16 cellular contexts compared by ENCODE assay signal in the genomic region with DNA sequence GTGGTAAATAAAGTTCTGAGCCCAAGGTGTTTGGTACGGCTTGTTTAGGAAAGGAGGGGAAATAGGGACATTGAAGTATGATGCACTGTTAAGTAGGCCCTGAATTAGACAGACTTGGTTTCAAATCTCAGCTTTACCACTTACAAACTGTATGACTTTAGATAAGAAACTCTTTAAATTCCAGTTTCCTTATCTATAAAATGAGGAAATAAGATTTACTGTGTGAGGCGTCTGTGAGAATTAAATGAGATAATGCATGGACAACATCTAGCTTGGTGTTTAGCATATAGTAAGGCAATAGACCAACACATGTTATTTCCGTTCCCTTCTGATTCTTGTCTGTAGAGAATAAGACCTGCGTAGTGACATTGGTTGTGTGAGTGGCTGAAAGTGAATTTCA. TPM values are rescaled to one million over a fixed set of nuclear protein-coding genes. Genes with fewer than 3 reads are reported as not detected.
DNase-seq lines count a peak whose midpoint lies in the region; ATAC-seq, FAIRE-seq and TF ChIP-seq lines count a peak whose summit lies in the region.
"Had no signal": no experiment of that assay in that cellular context is flagged by ENCODE, and none has a peak within 500 bp of the region (broad histone marks: within the 10 kb centered on the region; RNA-seq: fewer than 3 reads in every experiment).

No MANE protein-coding gene starts in this region.

- TF ChIP-seq CTCF in Loucy (conservative IDR thresholded peaks at IDR 0.05; ENCODE audit: low read length) = no peak
- TF ChIP-seq CTCF in K562 (IDR thresholded peaks at IDR 0.05 in 2 of 3, conservative IDR thresholded peaks at IDR 0.05 in 1 of 3; ENCODE audit: insufficient read depth in 2 of 3, low read depth in 1 of 3, low read length in 3 of 3) = no peak

- no peaks in the 10 kb centered on the region for H3K9me3 ChIP-seq in Loucy (ENCODE audit: insufficient read depth, low read depth, low read length)
- H3K9me3 ChIP-seq in K562 (replicated peaks; ENCODE audit: control insufficient read depth, insufficient read depth, low read depth, low read length) = no peaks in the 10 kb centered on the region
- H3K9me3 ChIP-seq: BE2C had no signal

- peak overlapping the region; percentile 2 for H3K27ac Mint-ChIP-seq in activated naive CD4-positive, alpha-beta T cell treated with anti-CD3 and anti-CD28 coated beads for 36 hours

- intact Hi-C loops in activated naive CD4-positive, alpha-beta T cell treated with anti-CD3 and anti-CD28 coated beads for 36 hours (cut with micrococcal nuclease) = no loop called here
- intact Hi-C loops in K562 (cut with micrococcal nuclease) = no loop called here

- H3K79me2 ChIP-seq in Loucy (ENCODE audit: insufficient read depth, low read length) (peaks cover 73% of the 10 kb centered on the region), K562 (ENCODE audit: control insufficient read depth, insufficient read depth, low read length) (no peaks in the 10 kb centered on the region)

- H3K4me2 ChIP-seq in Loucy (ENCODE audit: low read depth, low read length, poor library complexity, severe bottlenecking) (peak overlapping the region; percentile 57), K562 (ENCODE audit: insufficient read depth, low read length) (no peak overlapping the region)
- H3K4me2 ChIP-seq: PC-9 had no signal

- ATAC-seq in K562 (no peak), GM19328 (IDR thresholded peaks at IDR 0.05; ENCODE audit: unreplicated experiment) (no peak), HG03108 (IDR thresholded peaks at IDR 0.05; ENCODE audit: unreplicated experiment) (no peak)

- H3K27me3 ChIP-seq in Loucy (ENCODE audit: insufficient read depth, low read length, poor library complexity, severe bottlenecking) (no peaks in the 10 kb centered on the region), K562 (ENCODE audit: control insufficient read depth in 2 of 2, insufficient read depth in 2 of 2, low read length in 2 of 2) (no peaks in the 10 kb centered on the region)

- TF ChIP-seq EP300 in K562 (IDR thresholded peaks at IDR 0.05; ENCODE audit: low read length) = no peak

- TF ChIP-seq POLR2A in K562 (conservative IDR thresholded peaks at IDR 0.05) = no peak

- H3K36me3 Mint-ChIP-seq in activated naive CD4-positive, alpha-beta T cell treated with anti-CD3 and anti-CD28 coated beads for 36 hours (ENCODE audit: low read depth) = peaks cover 42% of the 10 kb centered on the region

- DNase-seq in activated naive CD4-positive, alpha-beta T cell treated with anti-CD3 and anti-CD28 coated beads for 36 hours = no peak
- no peak for DNase-seq in activated naive CD4-positive, alpha-beta T cell treated with anti-CD3 and anti-CD28 coated beads, Interleukin-2, amount 50 U/mL, for 16 hours
- no peak for DNase-seq in K562 (ENCODE audit: extremely low read depth in 1 of 4, low spot score in 3 of 4)
- DNase-seq in HuH-7.5 (ENCODE audit: low spot score) = no peak
- DNase-seq: BE2C, COR-L47, DMS153, H7, NCI-H146, NCI-H345, NCI-H69, PC-9 had no signal

- H2AFZ ChIP-seq in Loucy (ENCODE audit: low read length) = no peak overlapping the region
- no peak overlapping the region for H2AFZ ChIP-seq in K562 (ENCODE audit: low read depth, low read length)
- H2AFZ ChIP-seq: PC-9 had no signal

- H3K36me3 ChIP-seq in Loucy (ENCODE audit: insufficient read depth, low read length) (peaks cover 40% of the 10 kb centered on the region; the same call in 1 of the 2 replicates), K562 (ENCODE audit: control insufficient read depth, insufficient read depth, low read length) (peaks cover 6% of the 10 kb centered on the region; the same call in 1 of the 3 replicates)
- H3K36me3 ChIP-seq: BE2C had no signal

- in situ Hi-C loops in K562 (cut with MboI) = no loop called here

- no TSS peak for BruUV-seq in K562 (replicated peaks; lab: Mats Ljungman, UMichigan)

- peaks cover 66% of the 10 kb centered on the region for H4K20me1 ChIP-seq in Loucy (ENCODE audit: insufficient read depth, low read length, poor library complexity, severe bottlenecking)
- H4K20me1 ChIP-seq in K562 (replicated peaks; ENCODE audit: control insufficient read depth, insufficient read depth, low read length) = no peaks in the 10 kb centered on the region

- H3K27me3 Mint-ChIP-seq in activated naive CD4-positive, alpha-beta T cell treated with anti-CD3 and anti-CD28 coated beads for 36 hours (ENCODE audit: low read depth) = no peaks in the 10 kb centered on the region
- H3K27me3 Mint-ChIP-seq: IgD-negative memory B cell had no signal

- H3K4me3 ChIP-seq in Loucy (ENCODE audit: low read length, poor library complexity, severe bottlenecking) (peak overlapping the region; percentile 14), K562 (no peak overlapping the region)
- H3K4me3 ChIP-seq: PC-9 had no signal

- no peak overlapping the region for H3K4me3 Mint-ChIP-seq in activated naive CD4-positive, alpha-beta T cell treated with anti-CD3 and anti-CD28 coated beads for 36 hours
- H3K4me3 Mint-ChIP-seq: IgD-negative memory B cell had no signal

- H3K4me1 Mint-ChIP-seq in activated naive CD4-positive, alpha-beta T cell treated with anti-CD3 and anti-CD28 coated beads for 36 hours (ENCODE audit: low read depth) = peaks cover 50% of the 10 kb centered on the region

- H3K27ac ChIP-seq in K562 (ENCODE audit: extremely low read depth, low read depth, low read length) = no peak overlapping the region
- H3K27ac ChIP-seq: PC-9 had no signal

- 36% methylated on average over 4 of the region's 4 CpGs for WGBS in K562 (ENCODE audit: insufficient coverage, low coverage, missing lambda C conversion rate)

- TF ChIP-seq RAD21 in K562 (CRISPR knock-in tag; conservative IDR thresholded peaks at IDR 0.05 in 1 of 2, IDR thresholded peaks at IDR 0.05 in 1 of 2) = no peak

- POLR2A ChIA-PET in K562 (lab: Yijun Ruan, JAX) = interaction anchor here (1.2 to 1.9 kb wide), 2 partner anchors 9 to 23 kb away, joined by 4 to 5 read pairs; no protein-coding TSS in a partner anchor

- no peak overlapping the region for H3K9ac ChIP-seq in Loucy (ENCODE audit: low read depth, low read length, poor library complexity, severe bottlenecking)
- H3K9ac ChIP-seq in K562 (ENCODE audit: insufficient read depth in 1 of 2, low read depth in 2 of 2, low read length in 2 of 2) = no peak overlapping the region

- FAIRE-seq in K562 (lab: Jason Lieb, UNC) = no peak

- no peaks in the 10 kb centered on the region for H3K9me2 ChIP-seq in Loucy (replicated peaks; ENCODE audit: low read depth, low read length)

- peaks cover 43% of the 10 kb centered on the region for H3K4me1 ChIP-seq in Loucy (ENCODE audit: insufficient read depth, low read length, poor library complexity, severe bottlenecking)
- no peaks in the 10 kb centered on the region for H3K4me1 ChIP-seq in K562 (replicated peaks in 1 of 2; ENCODE audit: control insufficient read depth in 2 of 2, insufficient read depth in 2 of 2, low read length in 2 of 2)
- H3K4me1 ChIP-seq: BE2C had no signal

- CTCF ChIA-PET in activated naive CD4-positive, alpha-beta T cell treated with anti-CD3 and anti-CD28 coated beads for 36 hours (lab: Charles Lee) = no interaction called here
- CTCF ChIA-PET in K562 (lab: Yijun Ruan, JAX; ENCODE audit: low intra/inter-chr PET ratio) = no interaction called here

- H3K9me3 Mint-ChIP-seq in activated naive CD4-positive, alpha-beta T cell treated with anti-CD3 and anti-CD28 coated beads for 36 hours = no peaks in the 10 kb centered on the region
- H3K9me3 Mint-ChIP-seq: IgD-negative memory B cell had no signal

- H3F3A ChIP-seq in Loucy (ENCODE audit: low read depth) = peaks cover 7% of the 10 kb centered on the region

- no peaks in the 10 kb centered on the region for H3K9me1 ChIP-seq in K562 (ENCODE audit: control insufficient read depth, insufficient read depth, low read length)

RNA-seq across cellular contexts. Expression of gene NCKAP1L, which starts 7.0 kb away (rescaled TPM):
- 100 to 1,000 TPM; 138 to 149 TPM for total RNA-seq in activated naive CD4-positive, alpha-beta T cell treated with anti-CD3 and anti-CD28 coated beads for 36 hours
- total RNA-seq in K562 (2011; cell fraction: chromatin; rRNA removed; ENCODE audit: low replicate concordance) = 19.1 and 19.6 TPM in 2 replicates
- total RNA-seq in K562 (2011; cell fraction: nucleolus; rRNA removed) = 7.2 and 7.8 TPM in 2 replicates
- 10.0 and 15.0 TPM in 2 replicates for total RNA-seq in K562 (2011; cell fraction: nucleoplasm; rRNA removed)
- total RNA-seq in K562 (2014; rRNA removed) = 19.3 and 32.9 TPM in 2 replicates
- total RNA-seq in K562 (2014; rRNA removed; fragmentation: Illumina TruSeq; extraction: Trizol) = 34.5 and 41.6 TPM in 2 replicates
- 48.2 and 53.9 TPM in 2 replicates for total RNA-seq in K562 (2015; rRNA removed; fragmentation: Illumina TruSeq; extraction: Trizol)
- total RNA-seq in K562 (2021) = 29.3 and 30.4 TPM in 2 replicates
- polyA plus RNA-seq in K562 (2011; rRNA removed) = 19.9 and 70.0 TPM in 2 replicates
- 13.8 and 66.9 TPM in 2 replicates for polyA plus RNA-seq in K562 (2011; cell fraction: cytosol; rRNA removed)
- polyA plus RNA-seq in K562 (2011; cell fraction: nucleus; rRNA removed) = 17.9 and 90.8 TPM in 2 replicates
- polyA plus RNA-seq in K562 (2012) = 40.5 and 54.5 TPM in 2 replicates
- 29.0 and 30.7 TPM in 2 replicates for polyA plus RNA-seq in K562 (2014; fragmentation: Illumina TruSeq; extraction: Trizol)
- polyA plus RNA-seq in K562 (2014; fragmentation: Nextera tagmentation; extraction: Ambion mirVana) = 10 to 100 TPM; 12.6 to 29.1 TPM
- polyA plus RNA-seq in K562 (2014; rRNA removed) = 19.7 and 21.1 TPM in 2 replicates
- 29.9 and 129 TPM in 2 replicates for polyA minus RNA-seq in K562 (2011; rRNA and poly(A)+ RNA removed)
- 9.1 and 28.6 TPM in 2 replicates for polyA minus RNA-seq in K562 (2011; cell fraction: cytosol; rRNA and poly(A)+ RNA removed)
- 6.9 and 56.2 TPM in 2 replicates for polyA minus RNA-seq in K562 (2011; cell fraction: nucleus; rRNA and poly(A)+ RNA removed)
- total RNA-seq: H7, PC-9 had no signal

RNA-seq across cellular contexts. Expression of gene GTSF1, which starts 31.1 kb away (rescaled TPM):
- 1 to 10 TPM; 8.1 to 8.6 TPM for total RNA-seq in activated naive CD4-positive, alpha-beta T cell treated with anti-CD3 and anti-CD28 coated beads for 36 hours
- 171 and 231 TPM in 2 replicates for total RNA-seq in K562 (2011; cell fraction: chromatin; rRNA removed; ENCODE audit: low replicate concordance)
- total RNA-seq in K562 (2011; cell fraction: nucleolus; rRNA removed) = 114 and 120 TPM in 2 replicates
- total RNA-seq in K562 (2011; cell fraction: nucleoplasm; rRNA removed) = 142 and 195 TPM in 2 replicates
- total RNA-seq in K562 (2014; rRNA removed) (247 and 289 TPM in 2 replicates), K562 (2014; rRNA removed; fragmentation: Illumina TruSeq; extraction: Trizol) (426 and 493 TPM in 2 replicates), K562 (2015; rRNA removed; fragmentation: Illumina TruSeq; extraction: Trizol) (370 and 390 TPM in 2 replicates), K562 (2021) (275 and 293 TPM in 2 replicates)
- polyA plus RNA-seq in K562 (2011; rRNA removed) (755 and 772 TPM in 2 replicates), K562 (2014; fragmentation: Illumina TruSeq; extraction: Trizol) (506 and 588 TPM in 2 replicates), K562 (2014; fragmentation: Nextera tagmentation; extraction: Ambion mirVana) (1,000 to 10,000 TPM; 1,162 to 1,335 TPM), K562 (2014; rRNA removed) (490 and 525 TPM in 2 replicates)
- 401 and 610 TPM in 2 replicates for polyA plus RNA-seq in K562 (2011; cell fraction: cytosol; rRNA removed)
- 280 and 410 TPM in 2 replicates for polyA plus RNA-seq in K562 (2011; cell fraction: nucleus; rRNA removed)
- 413 and 440 TPM in 2 replicates for polyA plus RNA-seq in K562 (2012)
- 316 and 357 TPM in 2 replicates for polyA minus RNA-seq in K562 (2011; rRNA and poly(A)+ RNA removed)
- polyA minus RNA-seq in K562 (2011; cell fraction: cytosol; rRNA and poly(A)+ RNA removed) = 105 and 110 TPM in 2 replicates
- 61.3 and 121 TPM in 2 replicates for polyA minus RNA-seq in K562 (2011; cell fraction: nucleus; rRNA and poly(A)+ RNA removed)
- total RNA-seq: PC-9 had no signal

RNA-seq across cellular contexts. Expression of gene PDE1B, which starts 44.9 kb away (rescaled TPM):
- 1 to 10 TPM; 7.5 to 8.5 TPM for total RNA-seq in activated naive CD4-positive, alpha-beta T cell treated with anti-CD3 and anti-CD28 coated beads for 36 hours
- 0.37 and 0.46 TPM in 2 replicates for total RNA-seq in K562 (2011; cell fraction: chromatin; rRNA removed; ENCODE audit: low replicate concordance)
- total RNA-seq in K562 (2011; cell fraction: nucleolus; rRNA removed) = 0.13 and 0.33 TPM in 2 replicates
- total RNA-seq in K562 (2011; cell fraction: nucleoplasm; rRNA removed) = 0.22 and 0.38 TPM in 2 replicates
- total RNA-seq in K562 (2014; rRNA removed) (0.14 and 0.33 TPM in 2 replicates), K562 (2014; rRNA removed; fragmentation: Illumina TruSeq; extraction: Trizol) (0.22 and 0.25 TPM in 2 replicates), K562 (2015; rRNA removed; fragmentation: Illumina TruSeq; extraction: Trizol) (1.0 and 1.1 TPM in 2 replicates), K562 (2021) (0.31 and 0.47 TPM in 2 replicates)
- polyA plus RNA-seq in K562 (2011; rRNA removed) (0.06 and 0.89 TPM in 2 replicates), K562 (2014; fragmentation: Illumina TruSeq; extraction: Trizol) (0.53 and 0.56 TPM in 2 replicates), K562 (2014; fragmentation: Nextera tagmentation; extraction: Ambion mirVana) (under 1 TPM in 1 of 2 experiments, not detected in 1; 0.04 TPM), K562 (2014; rRNA removed) (0.55 and 0.73 TPM in 2 replicates)
- polyA plus RNA-seq in K562 (2011; cell fraction: cytosol; rRNA removed) = 0.07 and 0.62 TPM in 2 replicates
- polyA plus RNA-seq in K562 (2011; cell fraction: nucleus; rRNA removed) = 0.37 and 2.0 TPM in 2 replicates
- polyA plus RNA-seq in K562 (2012) = 0.96 and 1.9 TPM in 2 replicates
- polyA minus RNA-seq in K562 (2011; rRNA and poly(A)+ RNA removed) = 0.25 and 0.39 TPM in 2 replicates
- not detected in 2 replicates for polyA minus RNA-seq in K562 (2011; cell fraction: cytosol; rRNA and poly(A)+ RNA removed)
- 0.13 and 1.1 TPM in 2 replicates for polyA minus RNA-seq in K562 (2011; cell fraction: nucleus; rRNA and poly(A)+ RNA removed)
- total RNA-seq: PC-9 had no signal

Comparison
In these comparisons a context has a peak if more than half of its experiments do, and no peak if none do; other contexts are left out.
1. RNA of gene GTSF1, which starts 31.1 kb away (total RNA-seq): 114 to 493 TPM in K562; 8.1 to 8.6 TPM in activated naive CD4-positive, alpha-beta T cell treated with anti-CD3 and anti-CD28 coated beads for 36 hours; every median in the first group is over 10 times any median in the second.
2. RNA of gene PDE1B, which starts 44.9 kb away (total RNA-seq): 7.5 to 8.5 TPM in activated naive CD4-positive, alpha-beta T cell treated with anti-CD3 and anti-CD28 coated beads for 36 hours; 0.13 to 1.1 TPM in K562; every median in the first group is over 4 times any median in the second.